ENCODE assay signal across 11 cellular contexts in the genomic region with DNA sequence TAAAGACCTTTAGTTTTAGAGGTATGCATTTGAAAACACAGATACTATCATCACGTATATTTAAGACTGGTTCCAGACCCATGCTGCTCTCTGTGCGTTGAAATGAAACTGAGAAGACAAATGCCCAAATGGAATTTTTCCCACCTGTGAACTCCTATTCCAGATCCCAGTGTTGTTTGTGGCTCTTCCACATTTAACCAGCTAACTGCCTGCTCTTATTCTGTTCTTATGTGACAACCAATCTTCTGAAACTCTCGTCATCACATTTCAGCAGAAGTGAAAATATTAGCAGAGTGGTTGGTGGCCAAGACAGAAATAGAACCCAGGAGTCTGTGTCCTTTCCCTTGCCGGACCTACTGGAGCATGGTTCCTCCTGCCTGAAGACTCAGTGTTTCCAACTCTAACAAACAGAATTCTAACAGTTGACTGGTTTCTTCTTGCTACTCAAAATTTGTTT.
A peak's percentile ranks its signal among the peaks of the same experiment; 100 is the strongest.
DNase-seq lines count a peak whose midpoint lies in the region; ATAC-seq and TF ChIP-seq lines count a peak whose summit lies in the region.
"Had no signal": no experiment of that assay in that cellular context is flagged by ENCODE, and none has a peak within 500 bp of the region (broad histone marks: within the 10 kb centered on the region; RNA-seq: fewer than 3 reads in every experiment).

No MANE protein-coding gene starts in this region.

- H3K4me3 ChIP-seq in KMS-11 (IDR thresholded peaks at IDR 0.05; ENCODE audit: insufficient read depth, low read depth, low read length): no peak overlapping the region

- no peaks in the 10 kb centered on the region for H3K79me2 ChIP-seq in KMS-11 (ENCODE audit: insufficient read depth, low read depth)

- H3K27me3 ChIP-seq in KMS-11 (ENCODE audit: insufficient read depth, low read depth): no peaks in the 10 kb centered on the region

- no peaks in the 10 kb centered on the region for H3K36me3 ChIP-seq in KMS-11 (ENCODE audit: insufficient read depth)

- no peak overlapping the region for H2AFZ ChIP-seq in KMS-11 (ENCODE audit: low read depth)

- peaks cover 50% of the 10 kb centered on the region for H3K4me1 ChIP-seq in KMS-11 (ENCODE audit: low read depth, poor library complexity, severe bottlenecking)

- H4K20me1 ChIP-seq in KMS-11 (ENCODE audit: insufficient read depth): no peaks in the 10 kb centered on the region

- no peak overlapping the region for H3K9ac ChIP-seq in KMS-11

- no peak for DNase-seq in COR-L47 (lab: John Stamatoyannopoulos, UW)
- DNase-seq in T1000 (lab: John Stamatoyannopoulos, UW): no peak
- no peak for DNase-seq in GOT3 (lab: John Stamatoyannopoulos, UW)
- DNase-seq: activated T-cell treated with anti-CD3 and anti-CD28 coated beads, Interleukin-2, amount 50 U/mL, for 48 hours; NCI-H226; substantia nigra had no signal

- no peaks in the 10 kb centered on the region for H3K9me3 Mint-ChIP-seq in stimulated activated memory B cell treated with anti-CD40 and anti-IgM and Interleukin-4, amounts not matched to agents 10 μg/mL and 1 μg/mL and 100 μg/mL, for 72 hours
- H3K9me3 Mint-ChIP-seq: central memory CD8-positive, alpha-beta T cell had no signal

- peaks cover 93% of the 10 kb centered on the region for H3K4me1 Mint-ChIP-seq in stimulated activated memory B cell treated with anti-CD40 and anti-IgM and Interleukin-4, amounts not matched to agents 10 μg/mL and 1 μg/mL and 100 μg/mL, for 72 hours

- H3K4me2 ChIP-seq in KMS-11: peak overlapping the region; percentile 67

- H3K36me3 Mint-ChIP-seq in stimulated activated memory B cell treated with anti-CD40 and anti-IgM and Interleukin-4, amounts not matched to agents 10 μg/mL and 1 μg/mL and 100 μg/mL, for 72 hours: peaks cover 8% of the 10 kb centered on the region

- H3K27me3 Mint-ChIP-seq in stimulated activated memory B cell treated with anti-CD40 and anti-IgM and Interleukin-4, amounts not matched to agents 10 μg/mL and 1 μg/mL and 100 μg/mL, for 72 hours: no peaks in the 10 kb centered on the region
- H3K27me3 Mint-ChIP-seq: central memory CD8-positive, alpha-beta T cell had no signal

- ATAC-seq in GM18907 (IDR thresholded peaks at IDR 0.05; ENCODE audit: unreplicated experiment) (peak; percentile 43), HG02588 (IDR thresholded peaks at IDR 0.05; ENCODE audit: unreplicated experiment) (peak; percentile 41)
- peak; percentile 65 for ATAC-seq in stimulated activated memory B cell treated with anti-CD40 and anti-IgM and Interleukin-4, amounts not matched to agents 10 μg/mL and 1 μg/mL and 100 μg/mL, for 72 hours

- H3K4me3 Mint-ChIP-seq in stimulated activated memory B cell treated with anti-CD40 and anti-IgM and Interleukin-4, amounts not matched to agents 10 μg/mL and 1 μg/mL and 100 μg/mL, for 72 hours: peak overlapping the region; percentile 79
- H3K4me3 Mint-ChIP-seq: central memory CD8-positive, alpha-beta T cell had no signal

- no peak for TF ChIP-seq CTCF in KMS-11 (conservative IDR thresholded peaks at IDR 0.05; ENCODE audit: low read depth, low read length)

- H3K27ac ChIP-seq in KMS-11: no peak overlapping the region

- peak overlapping the region; percentile 96 for H3K27ac Mint-ChIP-seq in stimulated activated memory B cell treated with anti-CD40 and anti-IgM and Interleukin-4, amounts not matched to agents 10 μg/mL and 1 μg/mL and 100 μg/mL, for 72 hours
